Comparison of ENCODE assay signal across 8 cellular contexts in the genomic region with DNA sequence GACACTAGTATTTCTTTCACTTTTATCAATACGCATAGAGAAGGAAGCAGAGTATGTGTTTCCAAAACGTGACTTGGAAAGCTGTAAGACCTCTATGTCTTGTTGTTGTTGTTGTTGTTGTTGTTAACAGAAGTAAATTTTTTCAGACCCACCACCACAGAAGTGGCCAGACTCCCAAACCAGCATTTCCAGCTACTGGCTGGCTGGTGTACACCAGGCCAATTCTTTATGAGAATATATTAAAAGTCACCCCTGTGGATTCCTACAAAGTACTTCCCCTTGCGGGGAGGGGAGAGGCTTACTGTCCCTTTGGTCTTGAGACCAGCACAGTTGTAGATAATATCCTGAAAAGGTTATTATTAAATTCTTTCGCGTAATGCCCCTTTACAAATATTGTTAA. TPM values are rescaled to one million over a fixed set of nuclear protein-coding genes. Genes with fewer than 3 reads are reported as not detected.
DNase-seq lines count a peak whose midpoint lies in the region; ATAC-seq and TF ChIP-seq lines count a peak whose summit lies in the region.

No MANE protein-coding gene starts in this region.

- H3K36me3 Mint-ChIP-seq in activated naive CD8-positive, alpha-beta T cell treated with anti-CD3 and anti-CD28 coated beads for 36 hours: peaks cover 25% of the 10 kb centered on the region

- intact Hi-C loops in uterus (cut with DNase I; ENCODE audit: low total_unique reads): no loop called here

- peaks cover 54% of the 10 kb centered on the region for H3K4me1 Mint-ChIP-seq in activated naive CD8-positive, alpha-beta T cell treated with anti-CD3 and anti-CD28 coated beads for 36 hours

- peak overlapping the region; percentile 87 for H3K4me3 Mint-ChIP-seq in activated naive CD8-positive, alpha-beta T cell treated with anti-CD3 and anti-CD28 coated beads for 36 hours

- no peaks in the 10 kb centered on the region for H3K36me3 ChIP-seq in uterus

- peak overlapping the region; percentile 98 to 99 for H3K27ac ChIP-seq in uterus

- TF ChIP-seq CTCF in uterus (IDR thresholded peaks at IDR 0.05): no peak

- no peaks in the 10 kb centered on the region for H3K27me3 ChIP-seq in uterus

- H3K27me3 Mint-ChIP-seq in activated naive CD8-positive, alpha-beta T cell treated with anti-CD3 and anti-CD28 coated beads for 36 hours: peaks cover 4% of the 10 kb centered on the region

- peak overlapping the region; percentile 94 for H3K27ac Mint-ChIP-seq in activated naive CD8-positive, alpha-beta T cell treated with anti-CD3 and anti-CD28 coated beads for 36 hours

- H3K9me3 Mint-ChIP-seq in activated naive CD8-positive, alpha-beta T cell treated with anti-CD3 and anti-CD28 coated beads for 36 hours: no peaks in the 10 kb centered on the region

- ATAC-seq in HG02938 (IDR thresholded peaks at IDR 0.05; ENCODE audit: unreplicated experiment): no peak

- peak overlapping the region in 1 of 2 donors; percentile 69 for H3K4me3 ChIP-seq in uterus

- no peaks in the 10 kb centered on the region for H3K9me3 ChIP-seq in uterus

- peak in 5 of 6 experiments; percentile 4 to 47 (median 27) for DNase-seq in stimulated activated naive CD4-positive, alpha-beta T cell (lab: John Stamatoyannopoulos, UW)
- no peak for DNase-seq in stimulated activated naive CD4-positive, alpha-beta T cell treated with Interleukin-2 at 50 U/mL for 16 hours (lab: John Stamatoyannopoulos, UW)
- DNase-seq in activated naive CD8-positive, alpha-beta T cell treated with anti-CD3 and anti-CD28 coated beads for 36 hours: no peak
- DNase-seq in medulla oblongata (ENCODE audit: extremely low spot score) (peak; percentile 56), uterus (no peak), cerebellum (ENCODE audit: low spot score) (no peak), NCI-H2227 (lab: John Stamatoyannopoulos, UW; ENCODE audit: unreplicated experiment) (no peak)

- no peak for TF ChIP-seq POLR2A in uterus (IDR thresholded peaks at IDR 0.05)

- no peaks in the 10 kb centered on the region for H3K4me1 ChIP-seq in uterus

RNA-seq across cellular contexts. Expression of a gene that starts 1.6 kb away (rescaled TPM):
- 100 to 1,000 TPM; 203 to 205 TPM for total RNA-seq in activated naive CD8-positive, alpha-beta T cell treated with anti-CD3 and anti-CD28 coated beads for 36 hours
- total RNA-seq in uterus (100 to 1,000 TPM in 3 of 4 donors, 10 to 100 TPM in 1; 54.2 to 152 (median 129) TPM), cerebellum (94.3 TPM)

Comparison
In these comparisons a context has a peak if more than half of its experiments do, and no peak if none do; other contexts are left out.
1. DNase-seq: peak in stimulated activated naive CD4-positive, alpha-beta T cell (5 of 6) and medulla oblongata (single experiment); none in stimulated activated naive CD4-positive, alpha-beta T cell treated with Interleukin-2 at 50 U/mL for 16 hours (single experiment), activated naive CD8-positive, alpha-beta T cell treated with anti-CD3 and anti-CD28 coated beads for 36 hours (single experiment), uterus (0 of 2), cerebellum (single experiment) and NCI-H2227 (single experiment).